Comparison of ENCODE assay signal across 25 cellular contexts in genomic region chr2:240441326-240441992, GRCh38. TPM values are rescaled to one million over a fixed set of nuclear protein-coding genes. Genes with fewer than 3 reads are reported as not detected.
DNase-seq lines count a peak whose midpoint lies in the region; FAIRE-seq and TF ChIP-seq lines count a peak whose summit lies in the region.
"Had no signal": no experiment of that assay in that cellular context is flagged by ENCODE, and none has a peak within 500 bp of the region (broad histone marks: within the 10 kb centered on the region; RNA-seq: fewer than 3 reads in every experiment).

No MANE protein-coding gene starts in this region.

- H3K9me3 ChIP-seq in mammary epithelial cell (replicated peaks; ENCODE audit: insufficient read depth, low read length) (no peaks in the 10 kb centered on the region), kidney (ENCODE audit: control insufficient read depth in 1 of 2, low read length in 2 of 2) (no peaks in the 10 kb centered on the region), smooth muscle cell (replicated peaks; ENCODE audit: low read depth) (no peaks in the 10 kb centered on the region), BE2C (peaks cover 5% of the 10 kb centered on the region; the same call in 1 of the 2 replicates)
- H3K9me3 ChIP-seq: adrenal gland, body of pancreas, Peyer's patch, SJSA1 had no signal

- H4K20me1 ChIP-seq in mammary epithelial cell (ENCODE audit: insufficient read depth, low read length), result no peaks in the 10 kb centered on the region
- H4K20me1 ChIP-seq in smooth muscle cell (ENCODE audit: low read depth), result peaks cover 98% of the 10 kb centered on the region

- H3K27ac ChIP-seq in mammary epithelial cell (ENCODE audit: insufficient read depth, low read depth, low read length) (peak overlapping the region; percentile 28), kidney (ENCODE audit: low read depth in 2 of 2, low read length in 2 of 2) (no peak overlapping the region), smooth muscle cell (ENCODE audit: low read depth) (peak overlapping the region; percentile 35)
- H3K27ac ChIP-seq: 22Rv1, adrenal gland, body of pancreas, Peyer's patch, SJSA1 had no signal

- TF ChIP-seq CTCF in mammary epithelial cell (conservative IDR thresholded peaks at IDR 0.05 in 1 of 2, IDR thresholded peaks at IDR 0.05 in 1 of 2; ENCODE audit: extremely low read depth in 1 of 2, insufficient read depth in 1 of 2, low read depth in 1 of 2, low read length in 2 of 2) (no peak), kidney (IDR thresholded peaks at IDR 0.05; ENCODE audit: borderline replicate concordance, extremely low read depth, insufficient read depth) (no peak), smooth muscle cell (IDR thresholded peaks at IDR 0.05; ENCODE audit: borderline replicate concordance, insufficient read depth, poor library complexity, severe bottlenecking) (no peak), BE2C (IDR thresholded peaks at IDR 0.05; ENCODE audit: low read depth, low read length) (no peak)

- H3K4me1 ChIP-seq in mammary epithelial cell (ENCODE audit: insufficient read depth, low read length), result peaks cover 67% of the 10 kb centered on the region
- H3K4me1 ChIP-seq in kidney (ENCODE audit: control insufficient read depth in 1 of 2, insufficient read depth in 1 of 2, low read depth in 1 of 2, low read length in 2 of 2), result peaks cover 3 to 9% of the 10 kb centered on the region in 2 donors
- H3K4me1 ChIP-seq in smooth muscle cell (ENCODE audit: low read depth), result peaks cover 7% of the 10 kb centered on the region
- no peaks in the 10 kb centered on the region; the same call in 1 of the 2 replicates for H3K4me1 ChIP-seq in BE2C

- no TSS peak for BruUV-seq in mammary epithelial cell (replicated peaks; lab: Mats Ljungman, UMichigan)

- H2AFZ ChIP-seq in mammary epithelial cell (ENCODE audit: low read depth, low read length) (no peak overlapping the region), smooth muscle cell (ENCODE audit: low read depth) (no peak overlapping the region)

- FAIRE-seq in kidney (lab: Jason Lieb, UNC), result no peak
- FAIRE-seq: urothelium cell line had no signal

- intact Hi-C loops in mammary epithelial cell (cut with micrococcal nuclease), result loop anchor here (1.0 kb wide), 1 partner anchor 9 kb away; no protein-coding TSS in a partner anchor
- intact Hi-C loops in kidney (cut with DNase I), result no loop called here

- 6% methylated on average over 14 of the region's 27 CpGs for WGBS in mammary epithelial cell (ENCODE audit: low coverage, missing lambda C conversion rate)
- 88% methylated on average over 27 of the region's 27 CpGs for WGBS in smooth muscle cell (ENCODE audit: low lambda C conversion rate)

- H3K4me3 ChIP-seq in mammary epithelial cell (replicated peaks in 1 of 3; ENCODE audit: insufficient read depth in 1 of 3, low read depth in 2 of 3, low read length in 3 of 3) (peak overlapping the region in 1 of 3 experiments; percentile 8), kidney (ENCODE audit: low read length in 2 of 2) (no peak overlapping the region), smooth muscle cell (no peak overlapping the region), BE2C (ENCODE audit: low read depth, low read length) (no peak overlapping the region)
- H3K4me3 ChIP-seq: adrenal gland, body of pancreas, Peyer's patch, SJSA1 had no signal

- CTCF ChIA-PET in mammary epithelial cell (lab: Charles Lee; ENCODE audit: low non-redundant PET), result no interaction called here

- in situ Hi-C loops in mammary epithelial cell (cut with MboI; ENCODE audit: low sequenced_read_pairs in 2 of 2), result no loop called here

- H3K27me3 ChIP-seq in mammary epithelial cell (ENCODE audit: insufficient read depth, low read length), result no peaks in the 10 kb centered on the region
- H3K27me3 ChIP-seq in smooth muscle cell (ENCODE audit: low read depth), result no peaks in the 10 kb centered on the region
- H3K27me3 ChIP-seq in BE2C, result peaks cover 9% of the 10 kb centered on the region
- H3K27me3 ChIP-seq: adrenal gland, body of pancreas, SJSA1 had no signal

- peaks cover 8% of the 10 kb centered on the region for H3K36me3 ChIP-seq in mammary epithelial cell (ENCODE audit: insufficient read depth, low read length)
- H3K36me3 ChIP-seq in kidney (ENCODE audit: control insufficient read depth in 1 of 2, insufficient read depth in 2 of 2, low read length in 2 of 2), result no peaks in the 10 kb centered on the region
- no peaks in the 10 kb centered on the region for H3K36me3 ChIP-seq in smooth muscle cell (ENCODE audit: low read depth)
- H3K36me3 ChIP-seq in BE2C, result no peaks in the 10 kb centered on the region
- H3K36me3 ChIP-seq: adrenal gland, Peyer's patch had no signal

- dilution Hi-C loops in mammary epithelial cell (cut with HindIII; ENCODE audit: low sequenced_read_pairs), result no loop called here

- peaks cover 100% of the 10 kb centered on the region for H3K79me2 ChIP-seq in mammary epithelial cell (ENCODE audit: insufficient read depth, low read length)
- H3K79me2 ChIP-seq in smooth muscle cell (ENCODE audit: low read depth), result peaks cover 80% of the 10 kb centered on the region

- peak overlapping the region; percentile 19 for H3K9ac ChIP-seq in mammary epithelial cell (ENCODE audit: insufficient read depth, low read length)
- H3K9ac ChIP-seq in kidney (ENCODE audit: low read length in 2 of 2), result no peak overlapping the region
- no peak overlapping the region for H3K9ac ChIP-seq in smooth muscle cell (ENCODE audit: low read depth)

- peak overlapping the region; percentile 79 for H3K4me2 ChIP-seq in mammary epithelial cell (ENCODE audit: insufficient read depth, low read depth, low read length)
- no peak overlapping the region for H3K4me2 ChIP-seq in smooth muscle cell

- DNase-seq in NCI-H2107 (lab: John Stamatoyannopoulos, UW), result peak; percentile 48
- DNase-seq in NCI-H2107 treated with DMSO at 0.1 percent for 48 hours (lab: John Stamatoyannopoulos, UW; ENCODE audit: unreplicated experiment), result no peak
- peak; percentile 72 for DNase-seq in mammary epithelial cell
- DNase-seq in kidney, result peak; percentile 70
- no peak for DNase-seq in smooth muscle cell (lab: John Stamatoyannopoulos, UW; ENCODE audit: unreplicated experiment)
- DNase-seq in EL, result no peak
- DNase-seq in BE2C, result no peak
- DNase-seq in NCI-H128 (lab: John Stamatoyannopoulos, UW; ENCODE audit: unreplicated experiment), result no peak
- DNase-seq: activated CD4-positive, alpha-beta T cell treated with anti-CD3 and anti-CD28 coated beads, Interleukin-2, amount 50 U/mL, for 4 hours; activated naive CD4-positive, alpha-beta T cell treated with anti-CD3 and anti-CD28 coated beads for 36 hours; body of pancreas; Calu3; mesendoderm; naive B cell; NCI-H1048; NCI-H1694 treated with DMSO at 0.1 percent for 48 hours; NCI-H2227 treated with DMSO at 0.1 percent for 48 hours; NCI-H69; Peyer's patch; stimulated activated CD4-positive, alpha-beta T cell treated with anti-CD3 and anti-CD28 coated beads, Interleukin-2, amount 100 ng/mL, for 48 hours; T-cell had no signal

- H3F3A ChIP-seq in smooth muscle cell (ENCODE audit: low read depth), result no peaks in the 10 kb centered on the region

RNA-seq across cellular contexts. Expression of gene GPC1, which starts 6.0 kb away (rescaled TPM):
- total RNA-seq in mammary epithelial cell (100 to 1,000 TPM; 238 to 266 TPM), kidney (124 TPM), smooth muscle cell (86.4 and 88.9 TPM in 2 replicates)
- polyA plus RNA-seq in mammary epithelial cell (178 TPM), kidney (ENCODE audit: insufficient read depth, low read depth, low replicate concordance) (18.4 TPM), smooth muscle cell (221 and 236 TPM in 2 replicates)
- polyA minus RNA-seq in mammary epithelial cell, result 84.2 TPM
- 46.0 TPM for polyA plus RNA-seq in BE2C (2012; ENCODE audit: insufficient read depth, insufficient read length, low read depth)

Comparison
In these comparisons a context has a peak if more than half of its experiments do, and no peak if none do; other contexts are left out.
1. DNase-seq: peak in NCI-H2107 (single experiment), mammary epithelial cell (single experiment) and kidney (single experiment); none in NCI-H2107 treated with DMSO at 0.1 percent for 48 hours (single experiment), smooth muscle cell (single experiment), EL (single experiment), BE2C (single experiment) and NCI-H128 (single experiment).
2. H3K27ac ChIP-seq: peak in mammary epithelial cell (single experiment) and smooth muscle cell (single experiment); none in kidney (0 of 2).